Comparison of ENCODE assay signal across 1 cellular context in genomic region chr1:167617100-167617949, GRCh38.
A peak's percentile ranks its signal among the peaks of the same experiment; 100 is the strongest.
TF ChIP-seq lines count a peak whose summit lies in the region.

No MANE protein-coding gene starts in this region.

TF ChIP-seq in K562, 482 proteins besides CTCF, POLR2A, EP300 and RAD21 (continued from another document and continues in another):
- TF ChIP-seq ZNF407 (IDR thresholded peaks at IDR 0.05; ENCODE audit: low read depth) = peak; percentile 75
- peak; percentile 5 for TF ChIP-seq KDM5B (IDR thresholded peaks at IDR 0.05; ENCODE audit: insufficient replicate concordance, low read depth, low read length)
- 0 out of 2 replicates have a peak, but pooled peaks have one; percentile 25 for TF ChIP-seq GATA2 (CRISPR knock-in tag; IDR thresholded peaks at IDR 0.05)
- TF ChIP-seq ATF1 (CRISPR knock-in tag; IDR thresholded peaks at IDR 0.05) = no peak
- TF ChIP-seq ATF1 (tag; IDR thresholded peaks at IDR 0.05) = peak; percentile 29; the same call in 1 of the 2 replicates
- TF ChIP-seq ELF1 (tag; IDR thresholded peaks at IDR 0.05) = 0 out of 2 replicates have a peak, but pooled peaks have one; percentile 19
- no peak for TF ChIP-seq HNRNPUL1 (IDR thresholded peaks at IDR 0.05; ENCODE audit: low read length)
- no peak for TF ChIP-seq ZNF146 (CRISPR knock-in tag; IDR thresholded peaks at IDR 0.05; ENCODE audit: unreplicated experiment)
- TF ChIP-seq MLLT1 (IDR thresholded peaks at IDR 0.05) = no peak; a peak in 1 of 4 replicates
- no peak for TF ChIP-seq HNRNPL (IDR thresholded peaks at IDR 0.05; ENCODE audit: low read depth, low read length)
- TF ChIP-seq RNF2 (IDR thresholded peaks at IDR 0.05) = peak; percentile 90; the same call in 1 of the 2 replicates
- TF ChIP-seq ZNF143 (CRISPR knock-in tag; IDR thresholded peaks at IDR 0.05) = no peak
- peak; percentile 61; the same call in 1 of the 2 replicates for TF ChIP-seq MTA1 (IDR thresholded peaks at IDR 0.05; ENCODE audit: borderline replicate concordance)
- 0 out of 2 replicates have a peak, but pooled peaks have one; percentile 15 for TF ChIP-seq ZBTB2 (IDR thresholded peaks at IDR 0.05)
- no peak for TF ChIP-seq USF2 (CRISPR knock-in tag; IDR thresholded peaks at IDR 0.05)
- TF ChIP-seq KDM1A (IDR thresholded peaks at IDR 0.05) = peak in 1 of 2 experiments; percentile 21; a peak in 2 of 4 replicates
- no peak for TF ChIP-seq ELK1 (CRISPR knock-in tag; IDR thresholded peaks at IDR 0.05)
- TF ChIP-seq CUX1 (CRISPR knock-in tag; IDR thresholded peaks at IDR 0.05) = no peak
- peak; percentile 41 for TF ChIP-seq SMAD1 (IDR thresholded peaks at IDR 0.05; ENCODE audit: low read depth, low read length, partially characterized antibody)
- 0 out of 2 replicates have a peak, but pooled peaks have one; percentile 24 for TF ChIP-seq HBP1 (CRISPR knock-in tag; IDR thresholded peaks at IDR 0.05)
- no peak for TF ChIP-seq PTTG1 (tag; IDR thresholded peaks at IDR 0.05; ENCODE audit: low read depth)
- TF ChIP-seq ZNF507 (tag; conservative IDR thresholded peaks at IDR 0.05) = no peak
- no peak for TF ChIP-seq ZNF175 (CRISPR knock-in tag; IDR thresholded peaks at IDR 0.05; ENCODE audit: low read depth)
- TF ChIP-seq CAMTA2 (CRISPR knock-in tag; conservative IDR thresholded peaks at IDR 0.05) = no peak
- TF ChIP-seq SPI1 (IDR thresholded peaks at IDR 0.05; ENCODE audit: borderline replicate concordance, low read depth, low read length) = peak; percentile 60; the same call in 1 of the 2 replicates
- TF ChIP-seq LCOR (CRISPR knock-in tag; IDR thresholded peaks at IDR 0.05) = peak; percentile 72; the same call in 1 of the 2 replicates
- no peak for TF ChIP-seq CEBPB (tag; IDR thresholded peaks at IDR 0.05)
- peak; percentile 25 for TF ChIP-seq NEUROD1 (IDR thresholded peaks at IDR 0.05; ENCODE audit: borderline replicate concordance, low read depth, low read length, partially characterized antibody)
